In genomic region chr1:246907472-246907871, GRCh38 we compare ENCODE assay signal across 8 cellular contexts. TPM values are rescaled to one million over a fixed set of nuclear protein-coding genes. Genes with fewer than 3 reads are reported as not detected.
A peak's percentile ranks its signal among the peaks of the same experiment; 100 is the strongest.
DNase-seq lines count a peak whose midpoint lies in the region; ATAC-seq and TF ChIP-seq lines count a peak whose summit lies in the region.

No MANE protein-coding gene starts in this region.

- ATAC-seq in activated naive CD4-positive, alpha-beta T cell treated with anti-CD3 and anti-CD28 coated beads, Interleukin-2, amount 50 U/mL, for 72 hours: no peak

- H3K4me3 Mint-ChIP-seq in activated naive CD4-positive, alpha-beta T cell treated with anti-CD3 and anti-CD28 coated beads, Interleukin-2, amount 10 ng/mL, durations not matched to agents 7 days and 5 days: no peak overlapping the region

- 84 to 92% methylated on average over 1 of the region's 1 CpG for WGBS in thyroid gland, 2 donors

- peaks cover 41% of the 10 kb centered on the region for H3K36me3 Mint-ChIP-seq in activated naive CD4-positive, alpha-beta T cell treated with anti-CD3 and anti-CD28 coated beads, Interleukin-2, amount 10 ng/mL, durations not matched to agents 7 days and 5 days
- H3K36me3 Mint-ChIP-seq in activated naive CD4-positive, alpha-beta T cell treated with anti-CD3 and anti-CD28 coated beads, Interleukin-2, amount 50 U/mL, for 72 hours: peaks cover 11 to 30% of the 10 kb centered on the region in 2 donors

- no peaks in the 10 kb centered on the region for H3K9me3 Mint-ChIP-seq in activated naive CD4-positive, alpha-beta T cell treated with anti-CD3 and anti-CD28 coated beads, Interleukin-2, amount 10 ng/mL, durations not matched to agents 7 days and 5 days
- H3K9me3 Mint-ChIP-seq in activated naive CD4-positive, alpha-beta T cell treated with anti-CD3 and anti-CD28 coated beads, Interleukin-2, amount 50 U/mL, for 72 hours: no peaks in the 10 kb centered on the region

- intact Hi-C loops in thyroid gland (cut with DNase I) (no loop called here), posterior vena cava (cut with DNase I) (no loop called here)

- no peak for TF ChIP-seq POLR2A in thyroid gland (IDR thresholded peaks at IDR 0.05)

- CTCF ChIA-PET in activated naive CD4-positive, alpha-beta T cell treated with anti-CD3 and anti-CD28 coated beads, Interleukin-2, amount 10 ng/mL, durations not matched to agents 7 days and 5 days (lab: Charles Lee): interaction anchor here (0.8 to 2.6 kb wide), 5 partner anchors 18 to 306 kb away, joined by 3 to 19 read pairs (median 3); no protein-coding TSS in a partner anchor

- H3K4me1 Mint-ChIP-seq in activated naive CD4-positive, alpha-beta T cell treated with anti-CD3 and anti-CD28 coated beads, Interleukin-2, amount 10 ng/mL, durations not matched to agents 7 days and 5 days: peaks cover 2% of the 10 kb centered on the region

- peak; percentile 33 for DNase-seq in activated naive CD4-positive, alpha-beta T cell treated with anti-CD3 and anti-CD28 coated beads, Interleukin-2, amount 10 ng/mL, durations not matched to agents 7 days and 5 days
- no peak for DNase-seq in activated naive CD4-positive, alpha-beta T cell treated with anti-CD3 and anti-CD28 coated beads, Interleukin-2, amount 50 U/mL, for 72 hours (ENCODE audit: low spot score in 2 of 2)
- peak; percentile 72 for DNase-seq in Karpas-422
- no peak for DNase-seq in right atrium auricular region (ENCODE audit: low spot score)
- peak; percentile 16 to 34 for DNase-seq in thyroid gland
- DNase-seq in activated T-cell treated with anti-CD3 and anti-CD28 coated beads, Interleukin-2, amount 50 U/mL, for 1 hour: no peak
- DNase-seq in posterior vena cava (ENCODE audit: low spot score): no peak

- H3K9me3 ChIP-seq in Karpas-422 (ENCODE audit: low read length) (no peaks in the 10 kb centered on the region), right atrium auricular region (no peaks in the 10 kb centered on the region), thyroid gland (no peaks in the 10 kb centered on the region)

- no peaks in the 10 kb centered on the region for H3K9me2 ChIP-seq in Karpas-422 (replicated peaks; ENCODE audit: insufficient read depth, low read length)

- TF ChIP-seq CTCF in VCaP (conservative IDR thresholded peaks at IDR 0.05): peak; percentile 69
- TF ChIP-seq CTCF in right atrium auricular region (IDR thresholded peaks at IDR 0.05): peak; percentile 9 to 63
- peak in 4 of 6 experiments; percentile 26 to 52 (median 45) for TF ChIP-seq CTCF in thyroid gland (IDR thresholded peaks at IDR 0.05)

- H3K27me3 ChIP-seq in Karpas-422 (ENCODE audit: low read length) (no peaks in the 10 kb centered on the region), right atrium auricular region (no peaks in the 10 kb centered on the region), thyroid gland (no peaks in the 10 kb centered on the region)

- H4K20me1 ChIP-seq in Karpas-422 (ENCODE audit: insufficient read depth, low read depth, low read length): 0 out of 2 replicates have a peak, but pooled peaks cover 4% of the 10 kb centered on the region

- no peak overlapping the region for H3K9ac ChIP-seq in Karpas-422 (ENCODE audit: low read length)

- peaks cover 66% of the 10 kb centered on the region for H3K79me2 ChIP-seq in Karpas-422 (ENCODE audit: low read length)

- H3K36me3 ChIP-seq in Karpas-422 (ENCODE audit: insufficient read depth, low read length) (peaks cover 73% of the 10 kb centered on the region; the same call in 1 of the 2 replicates), right atrium auricular region (peaks cover 58% of the 10 kb centered on the region), thyroid gland (peaks cover 14 to 19% of the 10 kb centered on the region in 2 donors)

- no peak overlapping the region for H3K4me3 ChIP-seq in Karpas-422 (ENCODE audit: low read length)
- H3K4me3 ChIP-seq in right atrium auricular region: no peak overlapping the region
- no peak overlapping the region for H3K4me3 ChIP-seq in thyroid gland (replicated peaks in 1 of 3)

- no peak overlapping the region for H2AFZ ChIP-seq in Karpas-422 (ENCODE audit: low read length)

- H3K27ac ChIP-seq in Karpas-422 (ENCODE audit: low read length): no peak overlapping the region
- no peak overlapping the region for H3K27ac ChIP-seq in VCaP
- H3K27ac ChIP-seq in right atrium auricular region: no peak overlapping the region
- no peak overlapping the region for H3K27ac ChIP-seq in thyroid gland

- H3K4me1 ChIP-seq in Karpas-422 (ENCODE audit: low read length) (peaks cover 7% of the 10 kb centered on the region), right atrium auricular region (peaks cover 0 to 4% of the 10 kb centered on the region in 2 donors), thyroid gland (no peaks in the 10 kb centered on the region)

- H3K27ac Mint-ChIP-seq in activated naive CD4-positive, alpha-beta T cell treated with anti-CD3 and anti-CD28 coated beads, Interleukin-2, amount 10 ng/mL, durations not matched to agents 7 days and 5 days: no peak overlapping the region
- H3K27ac Mint-ChIP-seq in activated naive CD4-positive, alpha-beta T cell treated with anti-CD3 and anti-CD28 coated beads, Interleukin-2, amount 50 U/mL, for 72 hours: no peak overlapping the region

- no peaks in the 10 kb centered on the region for H3K27me3 Mint-ChIP-seq in activated naive CD4-positive, alpha-beta T cell treated with anti-CD3 and anti-CD28 coated beads, Interleukin-2, amount 10 ng/mL, durations not matched to agents 7 days and 5 days

- no peak overlapping the region for H3K4me2 ChIP-seq in Karpas-422 (ENCODE audit: low read depth, low read length, poor library complexity, severe bottlenecking)

RNA-seq across cellular contexts. Expression of gene AHCTF1, which starts 24.3 kb away (rescaled TPM):
- 10 to 100 TPM; 43.3 to 46.8 TPM for total RNA-seq in activated naive CD4-positive, alpha-beta T cell treated with anti-CD3 and anti-CD28 coated beads, Interleukin-2, amount 50 U/mL, for 72 hours
- total RNA-seq in Karpas-422 (2014; rRNA removed; shearing (Covaris generic); ENCODE audit: low replicate concordance): 32.6 and 44.2 TPM in 2 replicates
- total RNA-seq in right atrium auricular region (10 to 100 TPM; 21.6 to 24.4 TPM), thyroid gland (10 to 100 TPM; 36.5 to 84.4 (median 45.3) TPM), posterior vena cava (10 to 100 TPM; 22.6 to 33.4 TPM)

Comparison
In these comparisons a context has a peak if more than half of its experiments do, and no peak if none do; other contexts are left out.
1. DNase-seq: peak in activated naive CD4-positive, alpha-beta T cell treated with anti-CD3 and anti-CD28 coated beads, Interleukin-2, amount 10 ng/mL, durations not matched to agents 7 days and 5 days (single experiment), Karpas-422 (single experiment) and thyroid gland (2 of 2); none in activated naive CD4-positive, alpha-beta T cell treated with anti-CD3 and anti-CD28 coated beads, Interleukin-2, amount 50 U/mL, for 72 hours (0 of 2), right atrium auricular region (single experiment), activated T-cell treated with anti-CD3 and anti-CD28 coated beads, Interleukin-2, amount 50 U/mL, for 1 hour (single experiment) and posterior vena cava (single experiment).
2. Peak in every context shown above with its lines, with median percentiles within 50 percentile points of each other: CTCF ChIP-seq.